20 cellular contexts compared by ENCODE assay signal in the genomic region with DNA sequence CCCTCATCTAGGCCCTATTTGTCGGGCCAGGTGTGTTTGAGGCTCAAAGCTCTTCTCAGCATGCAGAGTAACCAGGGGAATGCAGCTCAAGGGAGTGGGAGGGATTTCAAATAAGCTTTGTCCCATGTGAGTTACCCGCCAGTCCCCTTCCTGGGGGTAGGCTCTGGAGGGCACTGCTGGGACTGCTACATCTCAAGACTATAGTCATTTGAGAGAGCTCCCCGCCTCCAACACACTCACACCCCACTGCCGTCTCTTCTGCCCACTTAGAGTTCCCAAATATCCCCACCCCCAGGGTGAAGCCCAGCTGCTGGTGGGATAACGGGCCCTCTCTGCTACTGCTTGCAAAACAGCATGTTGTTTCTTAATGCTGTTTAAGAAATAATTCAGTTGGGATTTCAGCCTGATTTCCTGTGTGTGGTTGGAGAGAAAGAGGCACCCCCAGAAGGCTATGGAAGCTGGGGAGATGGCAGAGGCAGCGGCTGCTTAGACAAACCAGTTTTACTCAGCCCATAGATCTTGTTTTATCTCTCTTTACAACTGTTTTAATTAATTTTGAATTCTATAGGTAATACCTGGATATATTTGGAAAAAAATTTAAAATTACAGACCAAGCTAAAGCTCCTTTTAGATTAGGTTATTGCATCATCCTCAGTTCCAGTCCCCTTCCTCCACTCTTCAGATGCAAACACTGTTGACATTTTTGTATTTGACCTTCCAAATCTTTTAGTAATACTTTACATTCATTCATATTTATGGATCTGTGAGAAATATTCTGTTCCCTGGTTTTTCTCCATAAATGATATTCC. TPM values are rescaled to one million over a fixed set of nuclear protein-coding genes. Genes with fewer than 3 reads are reported as not detected.
A peak's percentile ranks its signal among the peaks of the same experiment; 100 is the strongest.
DNase-seq lines count a peak whose midpoint lies in the region; ATAC-seq and TF ChIP-seq lines count a peak whose summit lies in the region.
"Had no signal": no experiment of that assay in that cellular context is flagged by ENCODE, and none has a peak within 500 bp of the region (broad histone marks: within the 10 kb centered on the region; RNA-seq: fewer than 3 reads in every experiment).

No MANE protein-coding gene starts in this region.

- no peaks in the 10 kb centered on the region for H3K9me3 ChIP-seq in endodermal cell (ENCODE audit: control insufficient read depth, low read length)
- H3K9me3 ChIP-seq in smooth muscle cell (replicated peaks; ENCODE audit: low read depth): no peaks in the 10 kb centered on the region
- H3K9me3 ChIP-seq: adrenal gland, prostate gland had no signal

- H3K27ac Mint-ChIP-seq in endodermal cell: peak overlapping the region; percentile 70
- H3K27ac Mint-ChIP-seq: activated T-helper 2 cell treated with anti-CD3 and anti-CD28 coated beads, Interferon-gamma antibody, Interleukin-2, Interleukin-4, amounts not matched to agents 10 μg/mL and 5 μg/mL and 100 μg/mL, durations not matched to agents 14 hours and 24 hours and 36 hours; CD4-positive, CD25-positive, alpha-beta regulatory T cell had no signal

- H2AFZ ChIP-seq in smooth muscle cell (ENCODE audit: low read depth): peak overlapping the region; percentile 81

- no peaks in the 10 kb centered on the region for H4K20me1 ChIP-seq in smooth muscle cell (ENCODE audit: low read depth)

- H3K36me3 ChIP-seq in endodermal cell (ENCODE audit: control insufficient read depth, insufficient read depth, low read length) (no peaks in the 10 kb centered on the region), smooth muscle cell (ENCODE audit: low read depth) (no peaks in the 10 kb centered on the region)
- H3K36me3 ChIP-seq: adrenal gland, prostate gland had no signal

- no peaks in the 10 kb centered on the region for H3K79me2 ChIP-seq in smooth muscle cell (ENCODE audit: low read depth)

- 45 to 60% methylated on average over 1 to 5 of the region's 6 CpGs for WGBS in endodermal cell (ENCODE audit: insufficient coverage in 1 of 2, insufficient read length in 1 of 2), 2 experiments
- WGBS in smooth muscle cell (ENCODE audit: low lambda C conversion rate): 58% methylated on average over 6 of the region's 6 CpGs

- no peaks in the 10 kb centered on the region for H3K36me3 Mint-ChIP-seq in endodermal cell (ENCODE audit: low read depth)
- H3K36me3 Mint-ChIP-seq: CD4-positive, CD25-positive, alpha-beta regulatory T cell had no signal

- no peak overlapping the region for H3K9ac ChIP-seq in endodermal cell (ENCODE audit: extremely low read depth, low read length, poor library complexity, severe bottlenecking)
- no peak overlapping the region for H3K9ac ChIP-seq in smooth muscle cell (ENCODE audit: low read depth)

- TF ChIP-seq CTCF in endodermal cell (conservative IDR thresholded peaks at IDR 0.05) (no peak), smooth muscle cell (IDR thresholded peaks at IDR 0.05; ENCODE audit: borderline replicate concordance, insufficient read depth, poor library complexity, severe bottlenecking) (no peak)

- no peak overlapping the region for H3K4me3 ChIP-seq in endodermal cell (ENCODE audit: low read length)
- no peak overlapping the region for H3K4me3 ChIP-seq in smooth muscle cell
- H3K4me3 ChIP-seq: adrenal gland, prostate gland had no signal

- H3K27ac ChIP-seq in endodermal cell (ENCODE audit: low read depth, low read length): no peak overlapping the region
- H3K27ac ChIP-seq in smooth muscle cell (ENCODE audit: low read depth): no peak overlapping the region
- H3K27ac ChIP-seq: 22Rv1, adrenal gland, prostate gland had no signal

- H3K27me3 ChIP-seq in endodermal cell (ENCODE audit: control insufficient read depth, insufficient read depth, low read length, poor library complexity, severe bottlenecking) (no peaks in the 10 kb centered on the region), smooth muscle cell (ENCODE audit: low read depth) (no peaks in the 10 kb centered on the region)

- H3K4me1 ChIP-seq in endodermal cell (ENCODE audit: control insufficient read depth, insufficient read depth, low read length) (peaks cover 8% of the 10 kb centered on the region), smooth muscle cell (ENCODE audit: low read depth) (peaks cover 3% of the 10 kb centered on the region)
- H3K4me1 ChIP-seq: adrenal gland, prostate gland had no signal

- DNase-seq in NCI-H82 (lab: John Stamatoyannopoulos, UW) (peak; percentile 36), NCI-H82 treated with DMSO at 0.1 percent for 48 hours (lab: John Stamatoyannopoulos, UW; ENCODE audit: unreplicated experiment) (no peak), NOMO-1 treated with DMSO at 0.1 percent for 48 hours (lab: John Stamatoyannopoulos, UW; ENCODE audit: unreplicated experiment) (peak; percentile 96), endodermal cell (peak; percentile 88), smooth muscle cell (lab: John Stamatoyannopoulos, UW; ENCODE audit: unreplicated experiment) (no peak), CD1c-positive myeloid dendritic cell (ENCODE audit: extremely low spot score) (no peak), hippocampal formation (lab: John Stamatoyannopoulos, UW) (no peak)
- DNase-seq: activated CD4-positive, alpha-beta T cell treated with anti-CD3 and anti-CD28 coated beads, Interleukin-2, amount 50 U/mL, for 4 hours; CD4-positive, CD25-positive, alpha-beta regulatory T cell; glutamatergic neuron; NCI-H2029; NCI-H526 treated with DMSO at 0.1 percent for 48 hours had no signal

- H3K4me2 ChIP-seq in smooth muscle cell: peak overlapping the region; percentile 28

- no peaks in the 10 kb centered on the region for H3K9me3 Mint-ChIP-seq in endodermal cell
- H3K9me3 Mint-ChIP-seq: activated T-helper 2 cell treated with anti-CD3 and anti-CD28 coated beads, Interferon-gamma antibody, Interleukin-2, Interleukin-4, amounts not matched to agents 10 μg/mL and 5 μg/mL and 100 μg/mL, durations not matched to agents 14 hours and 24 hours and 36 hours; CD4-positive, CD25-positive, alpha-beta regulatory T cell had no signal

- no peak overlapping the region for H3K4me3 Mint-ChIP-seq in endodermal cell
- H3K4me3 Mint-ChIP-seq: CD4-positive, CD25-positive, alpha-beta regulatory T cell had no signal

- peaks cover 13% of the 10 kb centered on the region for H3K27me3 Mint-ChIP-seq in endodermal cell (ENCODE audit: insufficient read depth)

- H3F3A ChIP-seq in smooth muscle cell (ENCODE audit: low read depth): no peaks in the 10 kb centered on the region

- no peak for ATAC-seq in activated CD4-positive, CD25-positive, alpha-beta regulatory T cell treated with anti-CD3 and anti-CD28 coated beads, Interleukin-2, amount 50 U/mL, for 24 hours

- H3K4me1 Mint-ChIP-seq in endodermal cell: peaks cover 18% of the 10 kb centered on the region

RNA-seq across cellular contexts. Expression of a gene that starts 4.1 kb away (rescaled TPM):
- total RNA-seq in endodermal cell (not detected), smooth muscle cell (not detected in 2 replicates)
- not detected for polyA plus RNA-seq in endodermal cell (2013, experiment 1 of 2)
- not detected for polyA plus RNA-seq in endodermal cell (2013, experiment 2 of 2)
- 0.09 TPM in 1 of 2 replicates, not detected in the other for polyA plus RNA-seq in smooth muscle cell
- total RNA-seq: activated T-helper 2 cell treated with anti-CD3 and anti-CD28 coated beads, Interferon-gamma antibody, Interleukin-2, Interleukin-4, amounts not matched to agents 10 μg/mL and 5 μg/mL and 100 μg/mL, durations not matched to agents 14 hours and 24 hours and 36 hours; CD4-positive, CD25-positive, alpha-beta regulatory T cell; chondrocyte; Daoy; epithelial cell of proximal tubule had no signal

RNA-seq across cellular contexts. Expression of a gene that starts 43.8 kb away (rescaled TPM):
- total RNA-seq in endodermal cell: 10 to 100 TPM; 31.3 to 36.8 TPM
- 24.0 TPM for polyA plus RNA-seq in endodermal cell (2013, experiment 1 of 2)
- 22.4 TPM for polyA plus RNA-seq in endodermal cell (2013, experiment 2 of 2)
- total RNA-seq in smooth muscle cell: 4.3 and 7.0 TPM in 2 replicates
- polyA plus RNA-seq in smooth muscle cell: 11.7 and 18.3 TPM in 2 replicates

RNA-seq across cellular contexts. Expression of a gene that starts 46.4 kb away (rescaled TPM):
- not detected for total RNA-seq in endodermal cell
- not detected for polyA plus RNA-seq in endodermal cell (2013, experiment 1 of 2)
- not detected for polyA plus RNA-seq in endodermal cell (2013, experiment 2 of 2)
- 1.7 and 4.1 TPM in 2 replicates for total RNA-seq in smooth muscle cell
- 3.3 TPM in 2 replicates for polyA plus RNA-seq in smooth muscle cell
- total RNA-seq: activated T-helper 2 cell treated with anti-CD3 and anti-CD28 coated beads, Interferon-gamma antibody, Interleukin-2, Interleukin-4, amounts not matched to agents 10 μg/mL and 5 μg/mL and 100 μg/mL, durations not matched to agents 14 hours and 24 hours and 36 hours; adrenal gland; chondrocyte; epithelial cell of proximal tubule; prostate gland had no signal

Comparison
In these comparisons a context has a peak if more than half of its experiments do, and no peak if none do; other contexts are left out.
1. DNase-seq: peak in NCI-H82 (single experiment), NOMO-1 treated with DMSO at 0.1 percent for 48 hours (single experiment) and endodermal cell (single experiment); none in NCI-H82 treated with DMSO at 0.1 percent for 48 hours (single experiment), smooth muscle cell (single experiment), CD1c-positive myeloid dendritic cell (single experiment) and hippocampal formation (0 of 2).